In genomic region chr1:165551469-165551868, GRCh38 we compare ENCODE assay signal across 19 cellular contexts. TPM values are rescaled to one million over a fixed set of nuclear protein-coding genes. Genes with fewer than 3 reads are reported as not detected.
A peak's percentile ranks its signal among the peaks of the same experiment; 100 is the strongest.
DNase-seq lines count a peak whose midpoint lies in the region; ATAC-seq and TF ChIP-seq lines count a peak whose summit lies in the region.
"Had no signal": no experiment of that assay in that cellular context is flagged by ENCODE, and none has a peak within 500 bp of the region (broad histone marks: within the 10 kb centered on the region; RNA-seq: fewer than 3 reads in every experiment).

No MANE protein-coding gene starts in this region.

- H3K9me2 ChIP-seq in GM23248 (ENCODE audit: insufficient read depth) = no peaks in the 10 kb centered on the region

- ATAC-seq in heart left ventricle = peak in 3 of 4 donors; percentile 62 to 76 (median 64)
- no peak for ATAC-seq in activated T-cell treated with anti-CD3 and anti-CD28 coated beads, Interleukin-2, amount 50 U/mL, for 72 hours (replicated peaks in 1 of 2)
- ATAC-seq in HG02973 (IDR thresholded peaks at IDR 0.05; ENCODE audit: unreplicated experiment) = no peak
- ATAC-seq: A549; CD8-positive, alpha-beta T cell; GM12878; GM23338; HepG2 had no signal

- no peaks in the 10 kb centered on the region for H3K79me2 ChIP-seq in GM23248 (ENCODE audit: insufficient read depth)

- in situ Hi-C loops in GM23248 (cut with MboI) = no loop called here

- TF ChIP-seq POLR2A in heart left ventricle (IDR thresholded peaks at IDR 0.05) = no peak

- no peaks in the 10 kb centered on the region for H3K36me3 Mint-ChIP-seq in glutamatergic neuron (ENCODE audit: unreplicated experiment)
- no peaks in the 10 kb centered on the region for H3K36me3 Mint-ChIP-seq in activated T-cell treated with anti-CD3 and anti-CD28 coated beads, Interleukin-2, amount 50 U/mL, for 72 hours (ENCODE audit: insufficient read depth in 2 of 2)
- H3K36me3 Mint-ChIP-seq: CD14-positive monocyte; CD8-positive, alpha-beta T cell had no signal

- TF ChIP-seq CTCF in heart left ventricle (IDR thresholded peaks at IDR 0.05) = no peak
- no peak for TF ChIP-seq CTCF in right atrium auricular region (IDR thresholded peaks at IDR 0.05)
- no peak for TF ChIP-seq CTCF in glutamatergic neuron (IDR thresholded peaks at IDR 0.05; ENCODE audit: partially characterized antibody, unreplicated experiment)

- H3K9me3 ChIP-seq in heart left ventricle (no peaks in the 10 kb centered on the region), right atrium auricular region (no peaks in the 10 kb centered on the region), GM23248 (ENCODE audit: low read depth) (no peaks in the 10 kb centered on the region)
- H3K9me3 ChIP-seq: A549 had no signal

- H3K27me3 ChIP-seq in heart left ventricle (peaks cover 0 to 6% (median 0%) of the 10 kb centered on the region in 9 donors), right atrium auricular region (no peaks in the 10 kb centered on the region), GM23248 (replicated peaks; ENCODE audit: insufficient read depth) (no peaks in the 10 kb centered on the region; the same call in 1 of the 2 replicates)

- peak overlapping the region; percentile 44 for H3K4me3 Mint-ChIP-seq in glutamatergic neuron (ENCODE audit: unreplicated experiment)
- H3K4me3 Mint-ChIP-seq in activated T-cell treated with anti-CD3 and anti-CD28 coated beads, Interleukin-2, amount 50 U/mL, for 72 hours = no peak overlapping the region
- H3K4me3 Mint-ChIP-seq: CD14-positive monocyte; CD8-positive, alpha-beta T cell; GM23338 had no signal

- no peak overlapping the region for H2AFZ ChIP-seq in GM23248
- H2AFZ ChIP-seq: GM23338 had no signal

- peak overlapping the region; percentile 80 for H3K27ac Mint-ChIP-seq in glutamatergic neuron (ENCODE audit: unreplicated experiment)
- no peak overlapping the region for H3K27ac Mint-ChIP-seq in activated T-cell treated with anti-CD3 and anti-CD28 coated beads, Interleukin-2, amount 50 U/mL, for 72 hours
- H3K27ac Mint-ChIP-seq: CD14-positive monocyte; CD8-positive, alpha-beta T cell; GM23338 had no signal

- H3F3A ChIP-seq in GM23248 (ENCODE audit: insufficient read depth) = no peaks in the 10 kb centered on the region

- intact Hi-C loops in heart left ventricle (cut with DNase I) = no loop called here

- peaks cover 2% of the 10 kb centered on the region for H3K9me3 Mint-ChIP-seq in glutamatergic neuron (ENCODE audit: unreplicated experiment)
- no peaks in the 10 kb centered on the region for H3K9me3 Mint-ChIP-seq in activated T-cell treated with anti-CD3 and anti-CD28 coated beads, Interleukin-2, amount 50 U/mL, for 72 hours
- H3K9me3 Mint-ChIP-seq: CD8-positive, alpha-beta T cell; GM23338 had no signal

- H3K27me3 Mint-ChIP-seq in glutamatergic neuron (ENCODE audit: unreplicated experiment) = peaks cover 12% of the 10 kb centered on the region
- peaks cover 45% of the 10 kb centered on the region for H3K27me3 Mint-ChIP-seq in activated T-cell treated with anti-CD3 and anti-CD28 coated beads, Interleukin-2, amount 50 U/mL, for 72 hours (ENCODE audit: low read depth)

- no peaks in the 10 kb centered on the region for H4K20me1 ChIP-seq in GM23248 (ENCODE audit: insufficient read depth)

- H3K9ac ChIP-seq in GM23248 = no peak overlapping the region

- H3K4me2 ChIP-seq in GM23248 (ENCODE audit: unreplicated experiment) = no peak overlapping the region
- H3K4me2 ChIP-seq: A549, GM23338 had no signal

- H3K36me3 ChIP-seq in heart left ventricle (no peaks in the 10 kb centered on the region), right atrium auricular region (no peaks in the 10 kb centered on the region), GM23248 (ENCODE audit: low read depth) (no peaks in the 10 kb centered on the region)

- H3K4me3 ChIP-seq in heart left ventricle (no peak overlapping the region), right atrium auricular region (no peak overlapping the region), GM23248 (no peak overlapping the region)
- H3K4me3 ChIP-seq: A549, GM12878, GM23338 had no signal

- peaks cover 0 to 16% (median 0%) of the 10 kb centered on the region in 12 donors for H3K4me1 ChIP-seq in heart left ventricle
- H3K4me1 ChIP-seq in right atrium auricular region = no peaks in the 10 kb centered on the region
- no peaks in the 10 kb centered on the region for H3K4me1 ChIP-seq in GM23248 (ENCODE audit: insufficient read depth)
- H3K4me1 ChIP-seq: A549 had no signal

- WGBS in heart left ventricle, 4 donors = 78 to 87% (median 85%) methylated on average over 3 of the region's 3 CpGs
- 3 to 7% methylated on average over 3 of the region's 3 CpGs for WGBS in GM23248 (ENCODE audit: low coverage in 1 of 2, low lambda C conversion rate in 2 of 2, missing lambda C conversion rate in 2 of 2), 2 experiments

- H3K27ac ChIP-seq in heart left ventricle (no peak overlapping the region), right atrium auricular region (no peak overlapping the region), GM23248 (no peak overlapping the region)
- H3K27ac ChIP-seq: A549 had no signal

- DNase-seq in heart left ventricle = no peak
- DNase-seq in right atrium auricular region (ENCODE audit: low spot score) = no peak
- DNase-seq in GM23248 = peak; percentile 6
- DNase-seq in cerebellum (ENCODE audit: low spot score) = peak; percentile 34
- peak; percentile 43 for DNase-seq in glutamatergic neuron
- DNase-seq in activated T-cell treated with anti-CD3 and anti-CD28 coated beads, Interleukin-2, amount 50 U/mL, for 72 hours = no peak
- DNase-seq in MV-4-11 (lab: John Stamatoyannopoulos, UW) = no peak
- DNase-seq: CD8-positive, alpha-beta T cell; COR-L47; DMS53; H7 had no signal

- peaks cover 10% of the 10 kb centered on the region for H3K4me1 Mint-ChIP-seq in glutamatergic neuron (ENCODE audit: low read depth, unreplicated experiment)
- H3K4me1 Mint-ChIP-seq in activated T-cell treated with anti-CD3 and anti-CD28 coated beads, Interleukin-2, amount 50 U/mL, for 72 hours (ENCODE audit: low read depth) = no peaks in the 10 kb centered on the region
- H3K4me1 Mint-ChIP-seq: CD14-positive monocyte had no signal

RNA-seq across cellular contexts. Expression of gene LRRC52, which starts 7.7 kb away (rescaled TPM):
- 1 to 10 TPM in 1 of 9 donors, under 1 TPM in 4, not detected in 4; 0.17 to 1.0 (median 0.44) TPM for total RNA-seq in heart left ventricle
- under 1 TPM; 0.12 to 0.15 TPM for polyA plus RNA-seq in heart left ventricle
- not detected for total RNA-seq in right atrium auricular region
- total RNA-seq in GM23248 (2014; rRNA removed; shearing (Covaris generic)) = not detected in 2 replicates
- not detected in 2 replicates for polyA plus RNA-seq in GM23248 (2016; fragmentation: Nextera tagmentation; extraction: Ambion mirVana)
- total RNA-seq in cerebellum = not detected
- total RNA-seq in glutamatergic neuron (ENCODE audit: unreplicated experiment) = not detected
- total RNA-seq in activated T-cell treated with anti-CD3 and anti-CD28 coated beads, Interleukin-2, amount 50 U/mL, for 72 hours = not detected
- total RNA-seq: CD8-positive, alpha-beta T cell; GM12878; GM23338; H7; HepG2 had no signal
- polyA plus RNA-seq: A549, AG04450, BJ, CD14-positive monocyte, GM12878, GM23338, HepG2 had no signal

Comparison
In these comparisons a context has a peak if more than half of its experiments do, and no peak if none do; other contexts are left out.
1. ATAC-seq: peak in heart left ventricle (3 of 4); none in activated T-cell treated with anti-CD3 and anti-CD28 coated beads, Interleukin-2, amount 50 U/mL, for 72 hours (0 of 2) and HG02973 (single experiment).
2. DNase-seq: peak in GM23248 (single experiment), cerebellum (single experiment) and glutamatergic neuron (single experiment); none in heart left ventricle (0 of 5), right atrium auricular region (single experiment), activated T-cell treated with anti-CD3 and anti-CD28 coated beads, Interleukin-2, amount 50 U/mL, for 72 hours (0 of 2) and MV-4-11 (single experiment).